ENCODE assay signal across 9 cellular contexts in genomic region chr20:289693-290080, GRCh38. TPM values are rescaled to one million over a fixed set of nuclear protein-coding genes. Genes with fewer than 3 reads are reported as not detected.
A peak's percentile ranks its signal among the peaks of the same experiment; 100 is the strongest.
DNase-seq lines count a peak whose midpoint lies in the region; ATAC-seq and TF ChIP-seq lines count a peak whose summit lies in the region.
"Had no signal": no experiment of that assay in that cellular context is flagged by ENCODE, and none has a peak within 500 bp of the region (broad histone marks: within the 10 kb centered on the region; RNA-seq: fewer than 3 reads in every experiment).

No MANE protein-coding gene starts in this region.

- H3K36me3 ChIP-seq in HEK293 (ENCODE audit: control insufficient read depth in 2 of 2, insufficient read depth in 1 of 2, low read length in 2 of 2) = peaks cover 0 to 3% of the 10 kb centered on the region in 2 experiments; a peak in 2 of 3 replicates
- H3K36me3 ChIP-seq in right atrium auricular region = no peaks in the 10 kb centered on the region
- no peaks in the 10 kb centered on the region for H3K36me3 ChIP-seq in stomach

- H3K36me3 Mint-ChIP-seq in type B pancreatic cell = peaks cover 13% of the 10 kb centered on the region

- peak overlapping the region; percentile 68; the same call in 1 of the 2 replicates for H3K27ac ChIP-seq in HEK293 (ENCODE audit: extremely low read depth, low read depth, low read length)
- H3K27ac ChIP-seq in right atrium auricular region = peak overlapping the region; percentile 77 to 81
- H3K27ac ChIP-seq in stomach = peak overlapping the region; percentile 83 to 88 (median 85)

- H3K9me3 Mint-ChIP-seq in type B pancreatic cell = no peaks in the 10 kb centered on the region

- TF ChIP-seq CTCF in HEK293 (tag by site-specific recombination; IDR thresholded peaks at IDR 0.05) = no peak
- no peak for TF ChIP-seq CTCF in right atrium auricular region (IDR thresholded peaks at IDR 0.05)
- no peak for TF ChIP-seq CTCF in stomach (IDR thresholded peaks at IDR 0.05)
- no peak for TF ChIP-seq CTCF in type B pancreatic cell (conservative IDR thresholded peaks at IDR 0.05)

- CTCF ChIA-PET in HEK293 (lab: Yijun Ruan, JAX) = interaction anchor here (0.7 kb wide), 2 partner anchors 38 to 41 kb away, joined by 3 to 4 read pairs; no protein-coding TSS in a partner anchor

- ATAC-seq in SK-N-SH treated with all-trans-retinoic acid at 6 μM for 48 hours = peak; percentile 43; the same call in 2 of the 3 replicates

- no peaks in the 10 kb centered on the region for H3K27me3 Mint-ChIP-seq in type B pancreatic cell

- POLR2A ChIA-PET in HEK293 (lab: Yijun Ruan, JAX) = interaction anchor here (1.0 kb wide), 1 partner anchor 11 kb away, joined by 7 read pairs; no protein-coding TSS in a partner anchor

- TF ChIP-seq POLR2A in stomach (IDR thresholded peaks at IDR 0.05) = no peak

- no peak overlapping the region for H3K27ac Mint-ChIP-seq in type B pancreatic cell

- intact Hi-C loops in stomach (cut with DNase I; ENCODE audit: low total_unique reads) = no loop called here

- no peak overlapping the region for H3K4me3 Mint-ChIP-seq in type B pancreatic cell

- no peaks in the 10 kb centered on the region for H3K4me1 Mint-ChIP-seq in type B pancreatic cell (ENCODE audit: unreplicated experiment)

- no peaks in the 10 kb centered on the region for H3K9me3 ChIP-seq in HEK293 (ENCODE audit: control insufficient read depth, insufficient read depth, low read depth, low read length)
- no peaks in the 10 kb centered on the region for H3K9me3 ChIP-seq in right atrium auricular region
- H3K9me3 ChIP-seq in stomach = no peaks in the 10 kb centered on the region

- 39 to 46% (median 41%) methylated on average over 2 of the region's 2 CpGs for WGBS in stomach, 5 donors

- H3K4me3 ChIP-seq in HEK293 (ENCODE audit: low read depth, low read length) = peak overlapping the region; percentile 57
- H3K4me3 ChIP-seq in right atrium auricular region = peak overlapping the region; percentile 64 to 66
- peak overlapping the region; percentile 61 to 73 (median 64) for H3K4me3 ChIP-seq in stomach

- no peaks in the 10 kb centered on the region for H3K27me3 ChIP-seq in right atrium auricular region
- H3K27me3 ChIP-seq in stomach = no peaks in the 10 kb centered on the region

- H3K4me1 ChIP-seq in HEK293 (ENCODE audit: control insufficient read depth, insufficient read depth, low read length) (peaks cover 10% of the 10 kb centered on the region), right atrium auricular region (peaks cover 0 to 18% of the 10 kb centered on the region in 2 donors), stomach (peaks cover 15 to 23% (median 19%) of the 10 kb centered on the region in 4 donors)

- no peak for TF ChIP-seq EP300 in stomach (IDR thresholded peaks at IDR 0.05)

- DNase-seq in right atrium auricular region (ENCODE audit: low spot score) (no peak), stomach (no peak), iPS-NIHi7 (ENCODE audit: extremely low spot score) (no peak), NCI-H1417 treated with DMSO at 0.1 percent for 48 hours (lab: John Stamatoyannopoulos, UW) (no peak), type B pancreatic cell (ENCODE audit: extremely low spot score, unreplicated experiment) (no peak)
- DNase-seq in activated CD8-positive, alpha-beta memory T cell treated with anti-CD3 and anti-CD28 coated beads for 24 hours = no peak

TF ChIP-seq in HEK293, 187 proteins besides CTCF, POLR2A, EP300 and RAD21:
- TF ChIP-seq ZNF146 (tag by site-specific recombination; IDR thresholded peaks at IDR 0.05) (no peak), SP3 (tag by site-specific recombination; IDR thresholded peaks at IDR 0.05) (no peak), ZNF24 (tag by site-specific recombination; IDR thresholded peaks at IDR 0.05) (no peak), HOXD13 (CRISPR knock-in tag; IDR thresholded peaks at IDR 0.05; ENCODE audit: borderline replicate concordance) (no peak), ZNF10 (tag by site-specific recombination; IDR thresholded peaks at IDR 0.05) (no peak), KLF7 (tag by site-specific recombination; IDR thresholded peaks at IDR 0.05; ENCODE audit: borderline replicate concordance) (no peak)

TF ChIP-seq in SK-N-SH treated with all-trans-retinoic acid at 6 μM for 48 hours, 23 proteins besides CTCF, POLR2A, EP300 and RAD21:
- TF ChIP-seq ISL1 (CRISPR knock-in tag; IDR thresholded peaks at IDR 0.05) = no peak
- TF ChIP-seq ESRRG (CRISPR knock-in tag; IDR thresholded peaks at IDR 0.05) = no peak
- TF ChIP-seq CREB5 (CRISPR knock-in tag; IDR thresholded peaks at IDR 0.05; ENCODE audit: low read depth) = no peak
- TF ChIP-seq ARNTL (CRISPR knock-in tag; IDR thresholded peaks at IDR 0.05; ENCODE audit: borderline replicate concordance, low read depth) = no peak
- no peak for TF ChIP-seq PPARA (CRISPR knock-in tag; IDR thresholded peaks at IDR 0.05; ENCODE audit: borderline replicate concordance)
- no peak for TF ChIP-seq PATZ1 (CRISPR knock-in tag; IDR thresholded peaks at IDR 0.05; ENCODE audit: borderline replicate concordance)
- no peak for TF ChIP-seq ZFP3 (CRISPR knock-in tag; IDR thresholded peaks at IDR 0.05)
- no peak for TF ChIP-seq CSDC2 (CRISPR knock-in tag; IDR thresholded peaks at IDR 0.05)
- TF ChIP-seq, protein P1, sequence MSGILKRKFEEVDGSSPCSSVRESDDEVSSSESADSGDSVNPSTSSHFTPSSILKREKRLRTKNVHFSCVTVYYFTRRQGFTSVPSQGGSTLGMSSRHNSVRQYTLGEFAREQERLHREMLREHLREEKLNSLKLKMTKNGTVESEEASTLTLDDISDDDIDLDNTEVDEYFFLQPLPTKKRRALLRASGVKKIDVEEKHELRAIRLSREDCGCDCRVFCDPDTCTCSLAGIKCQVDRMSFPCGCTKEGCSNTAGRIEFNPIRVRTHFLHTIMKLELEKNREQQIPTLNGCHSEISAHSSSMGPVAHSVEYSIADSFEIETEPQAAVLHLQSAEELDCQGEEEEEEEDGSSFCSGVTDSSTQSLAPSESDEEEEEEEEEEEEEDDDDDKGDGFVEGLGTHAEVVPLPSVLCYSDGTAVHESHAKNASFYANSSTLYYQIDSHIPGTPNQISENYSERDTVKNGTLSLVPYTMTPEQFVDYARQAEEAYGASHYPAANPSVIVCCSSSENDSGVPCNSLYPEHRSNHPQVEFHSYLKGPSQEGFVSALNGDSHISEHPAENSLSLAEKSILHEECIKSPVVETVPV (CRISPR knock-in tag; IDR thresholded peaks at IDR 0.05) = no peak
- no peak for TF ChIP-seq RARB (CRISPR knock-in tag; IDR thresholded peaks at IDR 0.05)
- no peak for TF ChIP-seq ZNF70 (CRISPR knock-in tag; IDR thresholded peaks at IDR 0.05)
- TF ChIP-seq SNAI2 (CRISPR knock-in tag; IDR thresholded peaks at IDR 0.05) = no peak
- TF ChIP-seq ZFP30 (CRISPR knock-in tag; IDR thresholded peaks at IDR 0.05) = no peak
- no peak for TF ChIP-seq GLIS3 (CRISPR knock-in tag; IDR thresholded peaks at IDR 0.05)

RNA-seq across cellular contexts. Expression of gene C20orf96, which starts 0.9 kb away (rescaled TPM):
- total RNA-seq in right atrium auricular region (1 to 10 TPM; 2.4 to 3.4 TPM), stomach (10 to 100 TPM in 1 of 5 donors, 1 to 10 TPM in 4; 3.1 to 23.9 (median 5.4) TPM), type B pancreatic cell (ENCODE audit: low replicate concordance) (12.6 and 27.0 TPM in 2 replicates)
- 1 to 10 TPM; 3.9 to 5.2 (median 5.0) TPM for polyA plus RNA-seq in stomach

RNA-seq across cellular contexts. Expression of gene ZCCHC3, which starts 7.7 kb away (rescaled TPM):
- total RNA-seq in right atrium auricular region (10 to 100 TPM; 10.2 to 14.4 TPM), stomach (10 to 100 TPM; 10.6 to 59.1 (median 18.7) TPM), type B pancreatic cell (ENCODE audit: low replicate concordance) (28.9 and 40.5 TPM in 2 replicates)
- 1 to 10 TPM; 6.2 to 9.0 (median 8.6) TPM for polyA plus RNA-seq in stomach

RNA-seq across cellular contexts. Expression of gene DEFB132, which starts 32.2 kb away (rescaled TPM):
- total RNA-seq in right atrium auricular region (not detected), stomach (not detected), type B pancreatic cell (ENCODE audit: low replicate concordance) (not detected in 2 replicates)
- not detected for polyA plus RNA-seq in stomach
- total RNA-seq: pulmonary artery endothelial cell had no signal

RNA-seq across cellular contexts. Expression of gene SOX12, which starts 35.7 kb away (rescaled TPM):
- total RNA-seq in right atrium auricular region = 1 to 10 TPM; 5.3 TPM
- total RNA-seq in stomach = 10 to 100 TPM in 2 of 5 donors, 1 to 10 TPM in 3; 1.5 to 20.3 (median 5.4) TPM
- 1 to 10 TPM; 1.7 to 2.8 (median 2.6) TPM for polyA plus RNA-seq in stomach
- total RNA-seq in type B pancreatic cell (ENCODE audit: low replicate concordance) = 9.9 and 52.7 TPM in 2 replicates

RNA-seq across cellular contexts. Expression of gene NRSN2, which starts 57.2 kb away (rescaled TPM):
- 10 to 100 TPM; 30.6 to 30.7 TPM for total RNA-seq in right atrium auricular region
- 10 to 100 TPM in 4 of 5 donors, under 1 TPM in 1; 0.89 to 36.5 (median 15.2) TPM for total RNA-seq in stomach
- 10 to 100 TPM in 2 of 3 donors, 1 to 10 TPM in 1; 9.8 to 21.0 (median 20.2) TPM for polyA plus RNA-seq in stomach
- 33.8 and 43.0 TPM in 2 replicates for total RNA-seq in type B pancreatic cell (ENCODE audit: low replicate concordance)
